17 cellular contexts compared by ENCODE assay signal in the genomic region with DNA sequence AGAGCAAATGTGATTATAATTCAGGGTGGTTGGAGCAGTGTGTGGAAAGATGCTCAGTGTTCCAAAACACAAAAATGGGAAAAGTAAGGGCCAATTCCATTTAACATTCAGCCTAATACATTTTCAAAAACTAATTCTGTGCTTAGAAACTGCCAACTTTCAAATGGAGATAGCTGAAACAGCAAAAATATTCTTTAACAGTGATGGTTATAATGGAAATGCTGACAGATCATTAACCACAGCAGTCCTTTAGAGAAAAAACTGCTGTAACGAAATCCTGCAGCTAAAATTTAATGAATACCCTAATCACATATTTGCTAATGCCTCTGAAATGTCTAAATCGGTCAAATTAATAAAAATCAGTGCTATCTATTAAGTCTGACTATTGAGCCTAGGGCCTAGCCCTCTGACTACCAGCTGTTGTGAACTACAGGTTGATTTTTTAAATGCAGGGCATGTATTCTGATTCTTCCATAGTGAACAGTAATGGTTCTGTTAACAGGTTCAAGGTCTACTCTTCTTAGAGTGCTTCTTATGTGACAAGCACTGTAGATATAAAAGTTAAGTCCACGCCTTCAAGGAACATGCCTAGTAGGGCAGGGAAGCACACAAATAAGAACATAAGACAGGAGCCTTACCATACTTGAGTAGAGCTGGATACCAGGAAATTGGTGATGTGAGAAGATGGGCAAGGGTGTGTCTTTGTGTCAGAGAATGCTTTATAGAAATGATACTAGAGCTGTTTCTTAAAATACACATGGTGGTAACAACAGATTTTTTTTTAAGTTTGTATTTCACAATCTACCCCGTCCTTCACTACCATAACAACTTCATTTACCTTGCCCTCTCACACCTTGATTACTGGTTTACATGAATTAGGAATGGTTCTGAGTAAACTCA. TPM values are rescaled to one million over a fixed set of nuclear protein-coding genes. Genes with fewer than 3 reads are reported as not detected.
DNase-seq lines count a peak whose midpoint lies in the region; ATAC-seq and TF ChIP-seq lines count a peak whose summit lies in the region.
"Had no signal": no experiment of that assay in that cellular context is flagged by ENCODE, and none has a peak within 500 bp of the region (broad histone marks: within the 10 kb centered on the region; RNA-seq: fewer than 3 reads in every experiment).

No MANE protein-coding gene starts in this region.

- H3K36me3 Mint-ChIP-seq in activated T-helper 17 cell treated with anti-CD3 and anti-CD28 coated beads, Interleukin-2, amount 50 U/mL, for 72 hours (ENCODE audit: low read depth): peaks cover 98% of the 10 kb centered on the region
- H3K36me3 Mint-ChIP-seq in nephron progenitor cell (ENCODE audit: low read depth): peaks cover 65% of the 10 kb centered on the region

- peak; percentile 71 for ATAC-seq in HG03025 (IDR thresholded peaks at IDR 0.05; ENCODE audit: low FRiP score, unreplicated experiment)
- ATAC-seq in activated T-helper 17 cell treated with anti-CD3 and anti-CD28 coated beads, Interleukin-2, amount 50 U/mL, for 72 hours (replicated peaks): no peak
- ATAC-seq in GM18511 (IDR thresholded peaks at IDR 0.05; ENCODE audit: unreplicated experiment): no peak
- ATAC-seq in GM21526 (IDR thresholded peaks at IDR 0.05; ENCODE audit: low FRiP score, unreplicated experiment): no peak
- no peak for ATAC-seq in HG03439 (IDR thresholded peaks at IDR 0.05; ENCODE audit: unreplicated experiment)
- ATAC-seq: CD8-positive, alpha-beta T cell had no signal

- no peak overlapping the region for H3K4me3 Mint-ChIP-seq in activated T-helper 17 cell treated with anti-CD3 and anti-CD28 coated beads, Interleukin-2, amount 50 U/mL, for 72 hours
- no peak overlapping the region for H3K4me3 Mint-ChIP-seq in nephron progenitor cell
- H3K4me3 Mint-ChIP-seq: CD8-positive, alpha-beta T cell had no signal

- H3K4me1 Mint-ChIP-seq in activated T-helper 17 cell treated with anti-CD3 and anti-CD28 coated beads, Interleukin-2, amount 50 U/mL, for 72 hours: no peaks in the 10 kb centered on the region
- no peaks in the 10 kb centered on the region for H3K4me1 Mint-ChIP-seq in nephron progenitor cell

- peak; percentile 20 for DNase-seq in GM12865 (ENCODE audit: low read depth)
- no peak for DNase-seq in nephron progenitor cell
- DNase-seq: BE2C; CD8-positive, alpha-beta T cell; GF-D8; Karpas-422; NCI-H187 treated with DMSO at 0.1 percent for 48 hours; NCI-H2171; NCI-H510A; PC-9; T-helper 1 cell had no signal

- no peak for TF ChIP-seq CTCF in GM12865 (IDR thresholded peaks at IDR 0.05; ENCODE audit: insufficient read depth, low read depth, low read length, missing control alignments)
- no peak for TF ChIP-seq CTCF in nephron progenitor cell (IDR thresholded peaks at IDR 0.05)

- no peaks in the 10 kb centered on the region for H3K9me3 Mint-ChIP-seq in activated T-helper 17 cell treated with anti-CD3 and anti-CD28 coated beads, Interleukin-2, amount 50 U/mL, for 72 hours
- peaks cover 11% of the 10 kb centered on the region for H3K9me3 Mint-ChIP-seq in nephron progenitor cell

- peak overlapping the region; percentile 10 for H3K27ac Mint-ChIP-seq in activated T-helper 17 cell treated with anti-CD3 and anti-CD28 coated beads, Interleukin-2, amount 50 U/mL, for 72 hours
- peak overlapping the region; percentile 6 for H3K27ac Mint-ChIP-seq in nephron progenitor cell
- H3K27ac Mint-ChIP-seq: CD8-positive, alpha-beta T cell had no signal

- no peaks in the 10 kb centered on the region for H3K27me3 Mint-ChIP-seq in activated T-helper 17 cell treated with anti-CD3 and anti-CD28 coated beads, Interleukin-2, amount 50 U/mL, for 72 hours
- H3K27me3 Mint-ChIP-seq in nephron progenitor cell (ENCODE audit: low read depth, poor library complexity): no peaks in the 10 kb centered on the region

- no peak overlapping the region for H3K4me3 ChIP-seq in GM12865 (ENCODE audit: low read depth, low read length)
- H3K4me3 ChIP-seq: HAP-1, PC-9 had no signal

RNA-seq across cellular contexts. Expression of gene RARS2, which starts 45.7 kb away (rescaled TPM):
- 10 to 100 TPM; 25.7 to 27.0 TPM for total RNA-seq in activated T-helper 17 cell treated with anti-CD3 and anti-CD28 coated beads, Interleukin-2, amount 50 U/mL, for 72 hours

RNA-seq across cellular contexts. Expression of gene ORC3, which starts 45.8 kb away (rescaled TPM):
- 10 to 100 TPM; 32.7 to 43.7 TPM for total RNA-seq in activated T-helper 17 cell treated with anti-CD3 and anti-CD28 coated beads, Interleukin-2, amount 50 U/mL, for 72 hours
